ENCODE assay signal across 16 cellular contexts in the genomic region with DNA sequence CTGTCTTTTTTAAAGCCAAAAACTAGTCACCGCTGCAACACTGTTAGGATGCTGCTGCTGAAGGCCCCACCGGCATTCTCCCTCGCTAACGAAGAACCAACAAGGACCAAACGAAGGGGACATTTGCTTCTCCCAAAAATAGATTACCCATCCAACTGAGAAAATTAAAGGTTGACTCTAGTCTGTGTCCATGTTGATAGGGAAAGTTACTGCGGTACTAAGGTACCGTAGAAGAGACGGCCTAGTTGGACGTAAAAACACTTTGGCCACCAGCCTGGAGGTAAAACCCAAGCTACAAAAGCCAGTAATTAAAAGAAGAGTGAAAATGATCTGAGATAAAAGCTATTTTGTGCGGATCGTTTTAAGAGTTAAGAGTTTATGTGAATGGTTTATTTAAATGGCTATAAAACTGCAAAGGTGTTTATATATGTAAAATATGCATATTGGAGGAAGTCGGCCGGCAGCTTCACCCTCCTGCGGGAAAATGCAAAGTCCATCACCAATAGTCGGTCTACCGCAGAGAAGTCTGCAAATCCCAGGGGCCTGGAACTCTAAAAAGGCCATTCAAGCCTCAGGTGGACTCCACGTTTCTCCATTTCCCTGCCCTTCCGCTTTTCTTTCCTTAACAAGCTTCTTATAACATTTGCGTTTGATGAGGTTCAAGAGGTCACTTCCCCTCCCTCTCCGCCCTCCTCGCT. TPM values are rescaled to one million over a fixed set of nuclear protein-coding genes. Genes with fewer than 3 reads are reported as not detected.
DNase-seq lines count a peak whose midpoint lies in the region; ATAC-seq and TF ChIP-seq lines count a peak whose summit lies in the region.
"Had no signal": no experiment of that assay in that cellular context is flagged by ENCODE, and none has a peak within 500 bp of the region (broad histone marks: within the 10 kb centered on the region; RNA-seq: fewer than 3 reads in every experiment).

No MANE protein-coding gene starts in this region.

- intact Hi-C loops in CD4-positive, alpha-beta memory T cell (cut with micrococcal nuclease), result no loop called here

- H4K20me1 ChIP-seq in GM23338 (replicated peaks; ENCODE audit: insufficient read depth) (peaks cover 7% of the 10 kb centered on the region), fibroblast of lung (ENCODE audit: control insufficient read depth, extremely low read depth, insufficient read depth, low read length) (no peaks in the 10 kb centered on the region)

- H3K36me3 ChIP-seq in CD4-positive, alpha-beta memory T cell (ENCODE audit: insufficient read depth, low read length), result no peaks in the 10 kb centered on the region
- H3K36me3 ChIP-seq in GM23338 (ENCODE audit: insufficient read depth), result no peaks in the 10 kb centered on the region
- no peaks in the 10 kb centered on the region for H3K36me3 ChIP-seq in fibroblast of lung (ENCODE audit: control insufficient read depth, insufficient read depth, low read length)
- no peaks in the 10 kb centered on the region for H3K36me3 ChIP-seq in neuronal stem cell (replicated peaks in 1 of 2; ENCODE audit: control insufficient read depth in 2 of 2, insufficient read depth in 2 of 2, low read length in 2 of 2)
- H3K36me3 ChIP-seq: BE2C had no signal

- H2AFZ ChIP-seq in GM23338 (peak overlapping the region; percentile 66; the same call in 1 of the 2 replicates), fibroblast of lung (ENCODE audit: low read length) (no peak overlapping the region), neuronal stem cell (ENCODE audit: low read length) (peak overlapping the region; percentile 72)

- no peaks in the 10 kb centered on the region for H3K79me1 ChIP-seq in neuronal stem cell (ENCODE audit: low read depth, low read length)

- no peak for ATAC-seq in GM23338
- no peak for ATAC-seq in GM21447 (IDR thresholded peaks at IDR 0.05; ENCODE audit: unreplicated experiment)

- H3K4me2 ChIP-seq in GM23338 (peak overlapping the region; percentile 84), fibroblast of lung (ENCODE audit: extremely low read depth, insufficient read depth, low read length) (peak overlapping the region; percentile 68), neuronal stem cell (ENCODE audit: insufficient read depth, low read length, poor library complexity, severe bottlenecking) (peak overlapping the region; percentile 13)

- H3K4me3 ChIP-seq in CD4-positive, alpha-beta memory T cell (ENCODE audit: low read length in 2 of 2), result no peak overlapping the region
- peak overlapping the region; percentile 53 for H3K4me3 ChIP-seq in GM23338
- H3K4me3 ChIP-seq in fibroblast of lung (replicated peaks in 1 of 4; ENCODE audit: control extremely low read depth in 1 of 4, insufficient read depth in 1 of 4, low read depth in 3 of 4, low read length in 4 of 4), result peak overlapping the region in 1 of 4 experiments; percentile 34
- no peak overlapping the region for H3K4me3 ChIP-seq in neuronal stem cell (ENCODE audit: low read length in 2 of 2)

- no peak overlapping the region for H3K9ac ChIP-seq in fibroblast of lung (ENCODE audit: insufficient read depth, low read length)
- H3K9ac ChIP-seq in neuronal stem cell (ENCODE audit: low read depth, low read length, poor library complexity), result no peak overlapping the region

- no peak overlapping the region for H2BK120ac ChIP-seq in neuronal stem cell (ENCODE audit: low read depth, low read length)

- no peaks in the 10 kb centered on the region for H3K36me3 Mint-ChIP-seq in CD4-positive, alpha-beta memory T cell
- no peaks in the 10 kb centered on the region for H3K36me3 Mint-ChIP-seq in GM23338 (ENCODE audit: low read depth)

- H3F3A ChIP-seq in GM23338 (replicated peaks; ENCODE audit: low read depth), result peaks cover 20% of the 10 kb centered on the region

- TF ChIP-seq CTCF in GM23338 (conservative IDR thresholded peaks at IDR 0.05; ENCODE audit: low read depth in 2 of 2), result no peak
- TF ChIP-seq CTCF in fibroblast of lung (conservative IDR thresholded peaks at IDR 0.05 in 1 of 2, IDR thresholded peaks at IDR 0.05 in 1 of 2; ENCODE audit: low read depth in 1 of 2, low read length in 2 of 2), result no peak

- H3K27ac ChIP-seq in CD4-positive, alpha-beta memory T cell (ENCODE audit: low read depth, low read length), result no peak overlapping the region
- H3K27ac ChIP-seq in GM23338 (ENCODE audit: low read depth), result no peak overlapping the region
- H3K27ac ChIP-seq in fibroblast of lung (ENCODE audit: insufficient read depth, low read length), result no peak overlapping the region
- no peak overlapping the region for H3K27ac ChIP-seq in neuronal stem cell (replicated peaks; ENCODE audit: low read length)

- H3K27me3 Mint-ChIP-seq in CD4-positive, alpha-beta memory T cell, result peaks cover 56 to 65% of the 10 kb centered on the region in 2 donors
- peaks cover 81% of the 10 kb centered on the region for H3K27me3 Mint-ChIP-seq in GM23338 (ENCODE audit: insufficient read depth, low read depth, poor library complexity)

- no peak for DNase-seq in CD4-positive, alpha-beta memory T cell
- DNase-seq in GM23338 (ENCODE audit: low spot score), result peak; percentile 66
- DNase-seq in fibroblast of lung (ENCODE audit: low read depth in 2 of 2), result no peak
- peak; percentile 51 for DNase-seq in neuronal stem cell (ENCODE audit: low spot score)
- no peak for DNase-seq in NCI-H1105 treated with DMSO at 0.1 percent for 48 hours (lab: John Stamatoyannopoulos, UW)
- DNase-seq in NCI-H69 (lab: John Stamatoyannopoulos, UW), result no peak
- no peak for DNase-seq in NCI-H1092 (lab: John Stamatoyannopoulos, UW)
- DNase-seq: activated CD4-positive, alpha-beta T cell treated with anti-CD3 and anti-CD28 coated beads, Interleukin-2, amount 50 U/mL, for 1 hour; BE2C; DMS 273 treated with DMSO at 0.1 percent for 48 hours; head of caudate nucleus; Kasumi-1; NCI-H146; SHP77 had no signal

- H3K23ac ChIP-seq in neuronal stem cell (ENCODE audit: low read depth, low read length, poor library complexity), result no peak overlapping the region

- H3K9me3 ChIP-seq in CD4-positive, alpha-beta memory T cell (ENCODE audit: control insufficient read depth in 1 of 2, low read length in 2 of 2), result no peaks in the 10 kb centered on the region
- H3K9me3 ChIP-seq in fibroblast of lung (ENCODE audit: control insufficient read depth, insufficient read depth, low read depth, low read length) (no peaks in the 10 kb centered on the region), neuronal stem cell (replicated peaks in 1 of 2; ENCODE audit: control insufficient read depth in 2 of 2, insufficient read depth in 1 of 2, low read depth in 1 of 2, low read length in 2 of 2) (peaks cover 0 to 17% of the 10 kb centered on the region in 2 donors)
- H3K9me3 ChIP-seq: BE2C had no signal

- H2BK5ac ChIP-seq in neuronal stem cell (ENCODE audit: low read length), result no peak overlapping the region

- peaks cover 38% of the 10 kb centered on the region for H3K4me1 ChIP-seq in CD4-positive, alpha-beta memory T cell (ENCODE audit: insufficient read depth, low read length)
- H3K4me1 ChIP-seq in GM23338 (ENCODE audit: insufficient read depth) (peaks cover 34% of the 10 kb centered on the region), fibroblast of lung (ENCODE audit: control insufficient read depth, extremely low read depth, insufficient read depth, low read length) (peaks cover 7% of the 10 kb centered on the region), neuronal stem cell (ENCODE audit: control insufficient read depth in 2 of 2, insufficient read depth in 1 of 2, low read depth in 1 of 2, low read length in 2 of 2) (peaks cover 0 to 2% of the 10 kb centered on the region in 2 donors)
- H3K4me1 ChIP-seq: BE2C had no signal

- H3K4me1 Mint-ChIP-seq in CD4-positive, alpha-beta memory T cell, result peaks cover 11 to 31% (median 25%) of the 10 kb centered on the region in 4 donors
- H3K4me1 Mint-ChIP-seq in GM23338, result peaks cover 24% of the 10 kb centered on the region

- H3K27ac Mint-ChIP-seq in CD4-positive, alpha-beta memory T cell, result no peak overlapping the region
- no peak overlapping the region for H3K27ac Mint-ChIP-seq in GM23338
- H3K27ac Mint-ChIP-seq: activated T-helper 2 cell treated with anti-CD3 and anti-CD28 coated beads, Interferon-gamma antibody, Interleukin-2, Interleukin-4, amounts not matched to agents 10 μg/mL and 5 μg/mL and 100 μg/mL, durations not matched to agents 14 hours and 24 hours and 36 hours had no signal

- no peak overlapping the region for H3K4ac ChIP-seq in neuronal stem cell (ENCODE audit: low read length)

- no peak overlapping the region for H2BK15ac ChIP-seq in neuronal stem cell (ENCODE audit: low read length)

- H3K27me3 ChIP-seq in CD4-positive, alpha-beta memory T cell (ENCODE audit: insufficient read depth, low read length), result peaks cover 35% of the 10 kb centered on the region
- H3K27me3 ChIP-seq in GM23338 (ENCODE audit: insufficient read depth), result peaks cover 99% of the 10 kb centered on the region
- no peaks in the 10 kb centered on the region for H3K27me3 ChIP-seq in fibroblast of lung (ENCODE audit: control insufficient read depth, insufficient read depth, low read length)
- peaks cover 46 to 96% (median 73%) of the 10 kb centered on the region in 3 experiments for H3K27me3 ChIP-seq in neuronal stem cell (ENCODE audit: control insufficient read depth in 3 of 3, insufficient read depth in 3 of 3, low read depth in 1 of 3, low read length in 3 of 3)

- no peak overlapping the region for H4K8ac ChIP-seq in neuronal stem cell (ENCODE audit: low read depth, low read length)

- peak overlapping the region in 5 of 8 donors; percentile 15 to 65 (median 29) for H3K4me3 Mint-ChIP-seq in CD4-positive, alpha-beta memory T cell
- H3K4me3 Mint-ChIP-seq in GM23338, result peak overlapping the region; percentile 48

- H2AK5ac ChIP-seq in neuronal stem cell (ENCODE audit: low read depth, low read length), result no peak overlapping the region

- 89% methylated on average over 2 of the region's 21 CpGs; no CpG with 5 or more reads in 1 of the 2 donors for WGBS in neuronal stem cell (ENCODE audit: extremely low coverage in 2 of 2, insufficient read length in 2 of 2, insufficient replicate concordance in 1 of 2), 2 donors

- peaks cover 0 to 11% (median 0%) of the 10 kb centered on the region in 8 donors for H3K9me3 Mint-ChIP-seq in CD4-positive, alpha-beta memory T cell
- 0 out of 3 replicates have a peak, but pooled peaks cover 4% of the 10 kb centered on the region for H3K9me3 Mint-ChIP-seq in GM23338
- H3K9me3 Mint-ChIP-seq: activated T-helper 2 cell treated with anti-CD3 and anti-CD28 coated beads, Interferon-gamma antibody, Interleukin-2, Interleukin-4, amounts not matched to agents 10 μg/mL and 5 μg/mL and 100 μg/mL, durations not matched to agents 14 hours and 24 hours and 36 hours had no signal

- no peaks in the 10 kb centered on the region for H3K9me2 ChIP-seq in GM23338 (ENCODE audit: insufficient read depth)

- no peak overlapping the region for H3K14ac ChIP-seq in neuronal stem cell (ENCODE audit: low read length)

- no peak overlapping the region for H4K91ac ChIP-seq in neuronal stem cell (ENCODE audit: low read depth, low read length, poor library complexity)

- POLR2A ChIA-PET in CD4-positive, alpha-beta memory T cell (lab: Charles Lee; ENCODE audit: partially characterized antibody), result no interaction called here

- CTCF ChIA-PET in CD4-positive, alpha-beta memory T cell (lab: Charles Lee; ENCODE audit: partially characterized antibody), result interaction anchor here (1.1 kb wide), 1 partner anchor 782 kb away, joined by 3 read pairs; no protein-coding TSS in a partner anchor

- no peak overlapping the region for H2BK12ac ChIP-seq in neuronal stem cell (ENCODE audit: low read length)

- H3K79me2 ChIP-seq in GM23338 (replicated peaks; ENCODE audit: insufficient read depth), result no peaks in the 10 kb centered on the region
- H3K79me2 ChIP-seq in fibroblast of lung (ENCODE audit: control insufficient read depth, insufficient read depth, low read length), result no peaks in the 10 kb centered on the region

- no peak overlapping the region for H3K18ac ChIP-seq in neuronal stem cell (ENCODE audit: low read length)

RNA-seq across cellular contexts. Expression of gene FOXF2, which starts 11.7 kb away (rescaled TPM):
- total RNA-seq in CD4-positive, alpha-beta memory T cell, result not detected
- not detected for polyA plus RNA-seq in CD4-positive, alpha-beta memory T cell
- total RNA-seq in GM23338 (2014; rRNA removed; shearing (Covaris generic)), result not detected in 2 replicates
- not detected in 2 replicates for polyA plus RNA-seq in GM23338 (2016; fragmentation: Nextera tagmentation; extraction: Ambion mirVana)
- 29.3 and 32.9 TPM in 2 replicates for total RNA-seq in fibroblast of lung
- polyA plus RNA-seq in fibroblast of lung, result 42.5 and 51.7 TPM in 2 replicates
- polyA plus RNA-seq in fibroblast of lung (2012), result 43.8 and 52.1 TPM in 2 replicates
- 51.3 and 72.9 TPM in 2 replicates for polyA minus RNA-seq in fibroblast of lung (ENCODE audit: low replicate concordance)
- polyA plus RNA-seq in neuronal stem cell (2013, experiment 1 of 2), result not detected
- polyA plus RNA-seq in neuronal stem cell (2013, experiment 2 of 2), result not detected
- total RNA-seq: activated T-helper 2 cell treated with anti-CD3 and anti-CD28 coated beads, Interferon-gamma antibody, Interleukin-2, Interleukin-4, amounts not matched to agents 10 μg/mL and 5 μg/mL and 100 μg/mL, durations not matched to agents 14 hours and 24 hours and 36 hours had no signal

Comparison
In these comparisons a context has a peak if more than half of its experiments do, and no peak if none do; other contexts are left out.
1. DNase-seq: peak in GM23338 (single experiment) and neuronal stem cell (single experiment); none in CD4-positive, alpha-beta memory T cell (0 of 5), fibroblast of lung (0 of 2), NCI-H1105 treated with DMSO at 0.1 percent for 48 hours (single experiment), NCI-H69 (single experiment) and NCI-H1092 (single experiment).
2. H3K4me2 ChIP-seq: peak in every context shown above with its lines; median percentile 84 in GM23338; 68 in fibroblast of lung; 13 in neuronal stem cell.
3. RNA of gene FOXF2, which starts 11.7 kb away (total RNA-seq): 29.3 to 32.9 TPM in fibroblast of lung; not detected in CD4-positive, alpha-beta memory T cell and not detected in GM23338; every median in the first group is over 10 times any median in the second.